Comparison of ENCODE assay signal across 21 cellular contexts in genomic region chr10:78706986-78707500, GRCh38.
DNase-seq lines count a peak whose midpoint lies in the region; ATAC-seq, FAIRE-seq and TF ChIP-seq lines count a peak whose summit lies in the region.
"Had no signal": no experiment of that assay in that cellular context is flagged by ENCODE, and none has a peak within 500 bp of the region (broad histone marks: within the 10 kb centered on the region; RNA-seq: fewer than 3 reads in every experiment).

No MANE protein-coding gene starts in this region.

- H3K27ac ChIP-seq in astrocyte (ENCODE audit: low read depth, low read length) (no peak overlapping the region), thyroid gland (no peak overlapping the region)
- H3K27ac ChIP-seq: A549, GM23248 had no signal

- no peak overlapping the region for H2AFZ ChIP-seq in astrocyte (ENCODE audit: low read depth, low read length)
- H2AFZ ChIP-seq: GM23248 had no signal

- no peak overlapping the region for H3K4me2 ChIP-seq in astrocyte (ENCODE audit: low read length)
- H3K4me2 ChIP-seq: A549 had no signal

- H3K9ac ChIP-seq in astrocyte (ENCODE audit: low read length) = no peak overlapping the region
- H3K9ac ChIP-seq: GM23248 had no signal

- H3K4me1 Mint-ChIP-seq in stimulated activated naive CD8-positive, alpha-beta T cell treated with anti-CD3 and anti-CD28 coated beads, Interleukin-15, amount 100 ng/mL, for 72 hours = no peaks in the 10 kb centered on the region
- peaks cover 6% of the 10 kb centered on the region for H3K4me1 Mint-ChIP-seq in astrocyte (ENCODE audit: low read depth, unreplicated experiment)
- H3K4me1 Mint-ChIP-seq in nephron = peaks cover 26% of the 10 kb centered on the region
- H3K4me1 Mint-ChIP-seq: B cell, H9 had no signal

- H3K36me3 ChIP-seq in astrocyte (ENCODE audit: insufficient read depth, low read length) (no peaks in the 10 kb centered on the region), thyroid gland (no peaks in the 10 kb centered on the region)

- H3K9me3 Mint-ChIP-seq in stimulated activated naive CD8-positive, alpha-beta T cell treated with anti-CD3 and anti-CD28 coated beads, Interleukin-15, amount 100 ng/mL, for 72 hours = peaks cover 6 to 9% of the 10 kb centered on the region in 2 donors
- H3K9me3 Mint-ChIP-seq in astrocyte (ENCODE audit: unreplicated experiment) (peaks cover 2% of the 10 kb centered on the region), nephron (peaks cover 3% of the 10 kb centered on the region)
- H3K9me3 Mint-ChIP-seq: H9, HFFc6 had no signal

- H3K9me3 ChIP-seq in astrocyte (ENCODE audit: insufficient read depth, low read depth, low read length) (no peaks in the 10 kb centered on the region), thyroid gland (no peaks in the 10 kb centered on the region)
- H3K9me3 ChIP-seq: A549 had no signal

- no peaks in the 10 kb centered on the region for H3K36me3 Mint-ChIP-seq in astrocyte (ENCODE audit: low read depth, unreplicated experiment)
- no peaks in the 10 kb centered on the region for H3K36me3 Mint-ChIP-seq in nephron (ENCODE audit: low read depth)
- H3K36me3 Mint-ChIP-seq: CD14-positive monocyte had no signal

- no peak overlapping the region for H3K4me3 ChIP-seq in astrocyte (ENCODE audit: insufficient read depth, low read depth, low read length)
- no peak overlapping the region for H3K4me3 ChIP-seq in thyroid gland (replicated peaks in 1 of 3)
- H3K4me3 ChIP-seq: A549, GM12878, GM23248 had no signal

- H3K4me3 Mint-ChIP-seq in stimulated activated naive CD8-positive, alpha-beta T cell treated with anti-CD3 and anti-CD28 coated beads, Interleukin-15, amount 100 ng/mL, for 72 hours = no peak overlapping the region
- H3K4me3 Mint-ChIP-seq in astrocyte (ENCODE audit: unreplicated experiment) (no peak overlapping the region), nephron (no peak overlapping the region)
- H3K4me3 Mint-ChIP-seq: B cell, CD14-positive monocyte, H9, HFFc6 had no signal

- 92 to 93% methylated on average over 4 of the region's 4 CpGs for WGBS in thyroid gland, 2 donors

- FAIRE-seq in astrocyte (lab: Jason Lieb, UNC) = no peak
- FAIRE-seq: A549, GM12878 had no signal

- no peak for TF ChIP-seq CTCF in astrocyte (IDR thresholded peaks at IDR 0.05; ENCODE audit: insufficient read depth, low read depth, low read length)
- no peak for TF ChIP-seq CTCF in nephron (IDR thresholded peaks at IDR 0.05; ENCODE audit: unreplicated experiment in 3 of 3)
- no peak for TF ChIP-seq CTCF in thyroid gland (IDR thresholded peaks at IDR 0.05)

- peaks cover 3% of the 10 kb centered on the region for H3K27me3 ChIP-seq in astrocyte (ENCODE audit: insufficient read depth, low read length)
- H3K27me3 ChIP-seq in thyroid gland = no peaks in the 10 kb centered on the region

- H3K27me3 Mint-ChIP-seq in stimulated activated naive CD8-positive, alpha-beta T cell treated with anti-CD3 and anti-CD28 coated beads, Interleukin-15, amount 100 ng/mL, for 72 hours = peaks cover 6% of the 10 kb centered on the region
- H3K27me3 Mint-ChIP-seq in astrocyte (ENCODE audit: low read depth, unreplicated experiment) (peaks cover 42% of the 10 kb centered on the region), nephron (ENCODE audit: low read depth) (peaks cover 24% of the 10 kb centered on the region)

- peaks cover 6% of the 10 kb centered on the region for H3K4me1 ChIP-seq in astrocyte (ENCODE audit: insufficient read depth, low read length)
- no peaks in the 10 kb centered on the region for H3K4me1 ChIP-seq in thyroid gland
- H3K4me1 ChIP-seq: A549 had no signal

- peak overlapping the region in 1 of 2 donors; percentile 6 for H3K27ac Mint-ChIP-seq in stimulated activated naive CD8-positive, alpha-beta T cell treated with anti-CD3 and anti-CD28 coated beads, Interleukin-15, amount 100 ng/mL, for 72 hours
- H3K27ac Mint-ChIP-seq in astrocyte (ENCODE audit: unreplicated experiment) (no peak overlapping the region), nephron (peak overlapping the region; percentile 2 to 65 (median 47))
- H3K27ac Mint-ChIP-seq: B cell, CD14-positive monocyte, H9, HFFc6 had no signal

- H4K20me1 ChIP-seq in astrocyte (ENCODE audit: insufficient read depth, low read length) = no peaks in the 10 kb centered on the region

- DNase-seq in stimulated activated naive CD8-positive, alpha-beta T cell treated with anti-CD3 and anti-CD28 coated beads, Interleukin-15, Interleukin-2, amounts not matched to agents 100 U/mL and 50 U/mL, for 24 hours = peak; percentile 53
- DNase-seq in stimulated activated naive CD8-positive, alpha-beta T cell treated with anti-CD3 and anti-CD28 coated beads, Interleukin-15, amount 100 ng/mL, for 72 hours = no peak
- peak; percentile 75 for DNase-seq in astrocyte (ENCODE audit: low read depth)
- no peak for DNase-seq in SIG-M5 (lab: John Stamatoyannopoulos, UW)
- DNase-seq in activated CD4-positive, alpha-beta T cell treated with anti-CD3 and anti-CD28 coated beads for 4 hours = no peak
- DNase-seq in thyroid gland = no peak
- DNase-seq: DMS79, H9, HFFc6, Karpas-422, MV-4-11, NCI-H1930, NCI-H2227 treated with DMSO at 0.1 percent for 48 hours, NCI-H510A, NCI-H82 had no signal

- peak; percentile 55 for ATAC-seq in stimulated activated naive CD8-positive, alpha-beta T cell treated with anti-CD3 and anti-CD28 coated beads, Interleukin-15, Interleukin-2, amounts not matched to agents 100 U/mL and 50 U/mL, for 24 hours
- no peak for ATAC-seq in stimulated activated naive CD8-positive, alpha-beta T cell treated with anti-CD3 and anti-CD28 coated beads, Interleukin-15, amount 100 ng/mL, for 72 hours
- ATAC-seq: A549, GM12878 had no signal

- intact Hi-C loops in thyroid gland (cut with DNase I) = no loop called here

- H3K79me2 ChIP-seq in astrocyte (ENCODE audit: insufficient read depth, low read length) = no peaks in the 10 kb centered on the region

- TF ChIP-seq POLR2A in thyroid gland (IDR thresholded peaks at IDR 0.05) = no peak

Comparison
In these comparisons a context has a peak if more than half of its experiments do, and no peak if none do; other contexts are left out.
1. DNase-seq: peak in stimulated activated naive CD8-positive, alpha-beta T cell treated with anti-CD3 and anti-CD28 coated beads, Interleukin-15, Interleukin-2, amounts not matched to agents 100 U/mL and 50 U/mL, for 24 hours (single experiment) and astrocyte (single experiment); none in stimulated activated naive CD8-positive, alpha-beta T cell treated with anti-CD3 and anti-CD28 coated beads, Interleukin-15, amount 100 ng/mL, for 72 hours (0 of 2), SIG-M5 (single experiment), activated CD4-positive, alpha-beta T cell treated with anti-CD3 and anti-CD28 coated beads for 4 hours (0 of 2) and thyroid gland (0 of 2).